38 cellular contexts compared by ENCODE assay signal in the genomic region with DNA sequence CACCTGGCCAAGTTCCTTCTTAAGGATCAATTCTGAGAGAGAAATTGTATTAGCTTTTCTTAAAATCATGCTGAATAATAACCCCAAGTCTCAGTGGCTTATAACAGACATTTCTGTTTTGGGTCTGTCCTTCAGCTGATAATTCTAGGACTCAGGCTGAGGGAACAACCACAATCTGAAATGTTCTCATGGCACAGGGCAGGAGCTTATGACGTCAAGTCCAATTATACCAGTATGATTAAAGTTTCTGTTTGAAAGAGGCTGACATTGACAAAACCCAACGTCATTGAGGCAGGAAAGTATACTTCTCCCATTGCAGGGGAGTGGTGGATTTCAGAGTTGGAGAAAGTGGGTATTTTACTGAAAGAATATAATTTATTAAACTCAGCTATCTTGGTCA.
"Had no signal": no experiment of that assay in that cellular context is flagged by ENCODE, and none has a peak within 500 bp of the region (broad histone marks: within the 10 kb centered on the region; RNA-seq: fewer than 3 reads in every experiment).

No MANE protein-coding gene starts in this region.

- DNase-seq: activated B cell treated with CpG ODN at 0.5 μM for 24 hours; activated CD4-positive, alpha-beta memory T cell treated with anti-CD3 and anti-CD28 coated beads for 36 hours; activated CD4-positive, alpha-beta T cell treated with anti-CD3 and anti-CD28 coated beads for 4 hours; activated CD4-positive, alpha-beta T cell treated with anti-CD3 and anti-CD28 coated beads, Interleukin-2, amount 10 ng/mL, durations not matched to agents 24 days and 14 days; activated CD4-positive, alpha-beta T cell treated with anti-CD3 and anti-CD28 coated beads, Interleukin-2, amount 50 U/mL, for 1 hour; activated CD4-positive, alpha-beta T cell treated with anti-CD3 and anti-CD28 coated beads, Interleukin-2, amount 50 U/mL, for 4 hours; activated CD4-positive, CD25-positive, alpha-beta regulatory T cell treated with anti-CD3 and anti-CD28 coated beads, Interleukin-2, amount 50 U/mL, for 72 hours; activated CD8-positive, alpha-beta memory T cell treated with anti-CD3 and anti-CD28 coated beads, Interleukin-2, amount 10 ng/mL, durations not matched to agents 7 days and 5 days; activated CD8-positive, alpha-beta T cell treated with anti-CD3 and anti-CD28 coated beads for 36 hours; activated effector memory CD4-positive, alpha-beta T cell treated with anti-CD3 and anti-CD28 coated beads, Interleukin-2, amount 50 U/mL, for 16 hours; activated gamma-delta T cell treated with Interleukin-2 at 50 U/mL for 16 hours; activated naive CD4-positive, alpha-beta T cell; activated naive CD4-positive, alpha-beta T cell treated with anti-CD3 and anti-CD28 coated beads for 36 hours; activated naive CD4-positive, alpha-beta T cell treated with anti-CD3 and anti-CD28 coated beads, Interleukin-2, amount 50 U/mL, for 16 hours; activated naive CD8-positive, alpha-beta T cell treated with anti-CD3 and anti-CD28 coated beads for 36 hours; activated T-cell treated with anti-CD3 and anti-CD28 coated beads for 4 hours; activated T-cell treated with anti-CD3 and anti-CD28 coated beads, Interleukin-2, amount 50 U/mL, for 1 hour; activated T-cell treated with anti-CD3 and anti-CD28 coated beads, Interleukin-2, amount 50 U/mL, for 4 hours; activated T-cell treated with anti-CD3 and anti-CD28 coated beads, Interleukin-2, amount 50 U/mL, for 72 hours; adrenal gland; amniotic stem cell; aorta; body of pancreas; brain microvascular endothelial cell; caudate nucleus; cerebellar nuclear complex; SW 1271; T-helper 1 cell; T-helper 2 cell; T-helper 9 cell had no signal

- H3K4me1 ChIP-seq: adrenal gland, body of pancreas, breast epithelium had no signal

- H3K27ac Mint-ChIP-seq: activated B cell treated with CpG ODN at 0.5 μM for 24 hours; activated CD4-positive, alpha-beta memory T cell treated with anti-CD3 and anti-CD28 coated beads for 36 hours; activated CD4-positive, alpha-beta T cell treated with anti-CD3 and anti-CD28 coated beads, Interleukin-2, amount 10 ng/mL, durations not matched to agents 24 days and 14 days; activated naive CD4-positive, alpha-beta T cell treated with anti-CD3 and anti-CD28 coated beads for 36 hours; activated naive CD4-positive, alpha-beta T cell treated with anti-CD3 and anti-CD28 coated beads, Interleukin-2, amount 50 U/mL, for 72 hours; activated naive CD8-positive, alpha-beta T cell treated with anti-CD3 and anti-CD28 coated beads for 36 hours; activated T-cell treated with anti-CD3 and anti-CD28 coated beads, Interleukin-2, amount 50 U/mL, for 72 hours; activated T-helper 1 cell treated with anti-CD3 and anti-CD28 coated beads, Interleukin-12 subunit alpha, Interleukin-12 subunit beta, Interleukin-2, Interleukin-4 antibody, amounts not matched to agents 30 ng/mL and 10 ng/mL and 1 ng/mL, durations not matched to agents 14 hours and 24 hours and 36 hours; activated T-helper 17 cell treated with anti-CD3 and anti-CD28 coated beads, Interleukin-2, amount 50 U/mL, for 72 hours had no signal

- H3K4me1 Mint-ChIP-seq: activated naive CD8-positive, alpha-beta T cell treated with anti-CD3 and anti-CD28 coated beads for 36 hours; central memory CD8-positive, alpha-beta T cell had no signal

- H3K9me3 Mint-ChIP-seq: activated B cell treated with CpG ODN at 0.5 μM for 24 hours; activated CD4-positive, alpha-beta memory T cell treated with anti-CD3 and anti-CD28 coated beads for 36 hours; activated CD4-positive, alpha-beta T cell treated with anti-CD3 and anti-CD28 coated beads, Interleukin-2, amount 10 ng/mL, durations not matched to agents 24 days and 14 days; activated CD8-positive, alpha-beta T cell treated with anti-CD3 and anti-CD28 coated beads for 36 hours; activated naive CD4-positive, alpha-beta T cell treated with anti-CD3 and anti-CD28 coated beads for 36 hours; activated naive CD4-positive, alpha-beta T cell treated with anti-CD3 and anti-CD28 coated beads, Interleukin-2, amount 50 U/mL, for 72 hours; activated naive CD8-positive, alpha-beta T cell treated with anti-CD3 and anti-CD28 coated beads for 36 hours; activated T-cell treated with anti-CD3 and anti-CD28 coated beads, Interleukin-2, amount 50 U/mL, for 4 hours; activated T-cell treated with anti-CD3 and anti-CD28 coated beads, Interleukin-2, amount 50 U/mL, for 72 hours; activated T-helper 1 cell treated with anti-CD3 and anti-CD28 coated beads, Interleukin-12 subunit alpha, Interleukin-12 subunit beta, Interleukin-2, Interleukin-4 antibody, amounts not matched to agents 30 ng/mL and 10 ng/mL and 1 ng/mL, durations not matched to agents 14 hours and 24 hours and 36 hours; activated T-helper 17 cell treated with anti-CD3 and anti-CD28 coated beads, Interleukin-2, amount 50 U/mL, for 72 hours; central memory CD8-positive, alpha-beta T cell; T-helper 1 cell treated with Interleukin-12 subunit alpha and Interleukin-12 subunit beta and Interleukin-4 antibody, amounts not matched to agents 30 μg/mL and 1 μg/mL, for 36 hours; T-helper 2 cell treated with Interferon-gamma antibody and Interleukin-4, amounts not matched to agents 5 μg/mL and 100 μg/mL, for 36 hours had no signal

- H3K27me3 Mint-ChIP-seq: activated B cell treated with CpG ODN at 0.5 μM for 24 hours; activated CD4-positive, alpha-beta memory T cell treated with anti-CD3 and anti-CD28 coated beads for 36 hours; activated CD4-positive, alpha-beta T cell treated with anti-CD3 and anti-CD28 coated beads, Interleukin-2, amount 10 ng/mL, durations not matched to agents 24 days and 14 days; activated CD8-positive, alpha-beta memory T cell treated with anti-CD3 and anti-CD28 coated beads, Interleukin-2, amount 10 ng/mL, durations not matched to agents 7 days and 5 days; activated CD8-positive, alpha-beta T cell treated with anti-CD3 and anti-CD28 coated beads for 36 hours; activated naive CD8-positive, alpha-beta T cell treated with anti-CD3 and anti-CD28 coated beads for 36 hours; activated T-helper 17 cell treated with anti-CD3 and anti-CD28 coated beads, Interleukin-2, amount 50 U/mL, for 72 hours; central memory CD8-positive, alpha-beta T cell had no signal

- H3K9me3 ChIP-seq: adrenal gland, body of pancreas, breast epithelium had no signal

- H3K4me3 Mint-ChIP-seq: activated B cell treated with CpG ODN at 0.5 μM for 24 hours; activated CD4-positive, alpha-beta memory T cell treated with anti-CD3 and anti-CD28 coated beads for 36 hours; activated CD4-positive, alpha-beta T cell treated with anti-CD3 and anti-CD28 coated beads, Interleukin-2, amount 10 ng/mL, durations not matched to agents 24 days and 14 days; activated CD8-positive, alpha-beta T cell treated with anti-CD3 and anti-CD28 coated beads for 36 hours; activated naive CD4-positive, alpha-beta T cell treated with anti-CD3 and anti-CD28 coated beads for 36 hours; activated naive CD8-positive, alpha-beta T cell treated with anti-CD3 and anti-CD28 coated beads for 36 hours; activated T-cell treated with anti-CD3 and anti-CD28 coated beads, Interleukin-2, amount 50 U/mL, for 72 hours; activated T-helper 1 cell treated with anti-CD3 and anti-CD28 coated beads, Interleukin-12 subunit alpha, Interleukin-12 subunit beta, Interleukin-2, Interleukin-4 antibody, amounts not matched to agents 30 ng/mL and 10 ng/mL and 1 ng/mL, durations not matched to agents 14 hours and 24 hours and 36 hours; activated T-helper 17 cell treated with anti-CD3 and anti-CD28 coated beads, Interleukin-2, amount 50 U/mL, for 72 hours; central memory CD8-positive, alpha-beta T cell; T-helper 1 cell treated with Interleukin-12 subunit alpha and Interleukin-12 subunit beta and Interleukin-4 antibody, amounts not matched to agents 30 μg/mL and 1 μg/mL, for 36 hours; T-helper 2 cell treated with Interferon-gamma antibody and Interleukin-4, amounts not matched to agents 5 μg/mL and 100 μg/mL, for 36 hours had no signal

- H3K4me3 ChIP-seq: adrenal gland, body of pancreas, breast epithelium had no signal

- H3K36me3 ChIP-seq: adrenal gland, brain microvascular endothelial cell, breast epithelium had no signal

- ATAC-seq: activated CD8-positive, alpha-beta T cell treated with anti-CD3 and anti-CD28 coated beads for 36 hours; activated naive CD4-positive, alpha-beta T cell treated with anti-CD3 and anti-CD28 coated beads, Interleukin-2, amount 50 U/mL, for 72 hours; activated T-cell treated with anti-CD3 and anti-CD28 coated beads, Interleukin-2, amount 50 U/mL, for 4 hours; activated T-cell treated with anti-CD3 and anti-CD28 coated beads, Interleukin-2, amount 50 U/mL, for 72 hours; activated T-helper 17 cell treated with anti-CD3 and anti-CD28 coated beads, Interleukin-2, amount 50 U/mL, for 72 hours; body of pancreas had no signal

- H3K27ac ChIP-seq: adrenal gland, body of pancreas, brain microvascular endothelial cell, breast epithelium, VCaP had no signal

- H3K27me3 ChIP-seq: adrenal gland, body of pancreas, brain microvascular endothelial cell, breast epithelium had no signal
